26 cellular contexts compared by ENCODE assay signal in the genomic region with DNA sequence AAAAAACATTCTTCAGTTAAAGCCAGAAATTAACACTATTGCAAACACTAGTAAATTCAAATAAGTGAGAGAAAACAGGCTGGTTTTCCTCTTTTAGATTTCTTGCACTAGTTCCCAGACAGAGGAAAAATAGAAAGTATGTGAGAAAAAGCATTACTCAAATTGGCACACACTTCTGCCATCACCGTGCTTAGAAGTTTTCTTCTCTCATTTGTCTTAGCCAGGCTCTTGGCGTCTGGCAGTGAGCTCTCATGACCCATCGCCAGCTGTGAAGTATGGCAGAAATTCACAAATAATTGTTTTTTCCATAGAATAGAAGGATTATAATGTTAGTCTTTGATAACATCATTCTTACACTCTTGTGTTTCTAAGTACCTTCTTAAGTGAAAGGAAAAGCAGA.
"Had no signal": no experiment of that assay in that cellular context is flagged by ENCODE, and none has a peak within 500 bp of the region (broad histone marks: within the 10 kb centered on the region; RNA-seq: fewer than 3 reads in every experiment).

No MANE protein-coding gene starts in this region.

- H3K27ac Mint-ChIP-seq: activated CD4-positive, alpha-beta memory T cell treated with anti-CD3 and anti-CD28 coated beads, Interleukin-2, amount 10 ng/mL, durations not matched to agents 7 days and 5 days; activated CD4-positive, alpha-beta T cell treated with anti-CD3 and anti-CD28 coated beads, Interleukin-2, amount 10 ng/mL, durations not matched to agents 24 days and 14 days; activated naive CD4-positive, alpha-beta T cell treated with anti-CD3 and anti-CD28 coated beads for 36 hours; activated naive CD8-positive, alpha-beta T cell treated with anti-CD3 and anti-CD28 coated beads, Interleukin-2, amount 10 ng/mL, durations not matched to agents 7 days and 5 days; activated T-cell treated with anti-CD3 and anti-CD28 coated beads, Interleukin-2, amount 50 U/mL, for 72 hours; stimulated activated memory B cell treated with anti-CD40 and anti-IgM and Interleukin-4, amounts not matched to agents 10 μg/mL and 1 μg/mL and 100 μg/mL, for 72 hours; T-cell; T-helper 2 cell treated with Interferon-gamma antibody and Interleukin-4, amounts not matched to agents 5 μg/mL and 100 μg/mL, for 36 hours had no signal

- H3K27me3 ChIP-seq: colonic mucosa, esophagus squamous epithelium, hepatocyte, thyroid gland, upper lobe of right lung had no signal

- H3K36me3 Mint-ChIP-seq: activated naive CD8-positive, alpha-beta T cell treated with anti-CD3 and anti-CD28 coated beads, Interleukin-2, amount 10 ng/mL, durations not matched to agents 7 days and 5 days; brain; stimulated activated memory B cell treated with anti-CD40 and anti-IgM and Interleukin-4, amounts not matched to agents 10 μg/mL and 1 μg/mL and 100 μg/mL, for 72 hours; T-cell had no signal

- H3K27me3 Mint-ChIP-seq: activated CD4-positive, alpha-beta memory T cell treated with anti-CD3 and anti-CD28 coated beads, Interleukin-2, amount 10 ng/mL, durations not matched to agents 7 days and 5 days; activated CD4-positive, alpha-beta T cell treated with anti-CD3 and anti-CD28 coated beads, Interleukin-2, amount 10 ng/mL, durations not matched to agents 24 days and 14 days; activated naive CD8-positive, alpha-beta T cell treated with anti-CD3 and anti-CD28 coated beads, Interleukin-2, amount 10 ng/mL, durations not matched to agents 7 days and 5 days; brain; stimulated activated memory B cell treated with anti-CD40 and anti-IgM and Interleukin-4, amounts not matched to agents 10 μg/mL and 1 μg/mL and 100 μg/mL, for 72 hours; T-cell had no signal

- H3K4me3 ChIP-seq: colonic mucosa, esophagus squamous epithelium, hepatocyte, thyroid gland, upper lobe of right lung had no signal

- H3K9me3 Mint-ChIP-seq: activated CD4-positive, alpha-beta memory T cell treated with anti-CD3 and anti-CD28 coated beads, Interleukin-2, amount 10 ng/mL, durations not matched to agents 7 days and 5 days; activated CD4-positive, alpha-beta T cell treated with anti-CD3 and anti-CD28 coated beads, Interleukin-2, amount 10 ng/mL, durations not matched to agents 24 days and 14 days; activated naive CD4-positive, alpha-beta T cell treated with anti-CD3 and anti-CD28 coated beads for 36 hours; activated naive CD8-positive, alpha-beta T cell treated with anti-CD3 and anti-CD28 coated beads, Interleukin-2, amount 10 ng/mL, durations not matched to agents 7 days and 5 days; brain; stimulated activated memory B cell treated with anti-CD40 and anti-IgM and Interleukin-4, amounts not matched to agents 10 μg/mL and 1 μg/mL and 100 μg/mL, for 72 hours; T-helper 2 cell treated with Interferon-gamma antibody and Interleukin-4, amounts not matched to agents 5 μg/mL and 100 μg/mL, for 36 hours had no signal

- DNase-seq: activated CD4-positive, alpha-beta memory T cell treated with anti-CD3 and anti-CD28 coated beads, Interleukin-2, amount 10 ng/mL, durations not matched to agents 7 days and 5 days; activated CD4-positive, alpha-beta T cell treated with anti-CD3 and anti-CD28 coated beads, Interleukin-2, amount 10 ng/mL, durations not matched to agents 24 days and 14 days; activated effector memory CD4-positive, alpha-beta T cell treated with Interleukin-2 at 50 U/mL for 16 hours; activated naive CD4-positive, alpha-beta T cell treated with anti-CD3 and anti-CD28 coated beads for 36 hours; activated naive CD8-positive, alpha-beta T cell treated with anti-CD3 and anti-CD28 coated beads, Interleukin-2, amount 10 ng/mL, durations not matched to agents 7 days and 5 days; activated T-cell treated with anti-CD3 and anti-CD28 coated beads, Interleukin-2, amount 50 U/mL, for 72 hours; amygdala; central memory CD4-positive, alpha-beta T cell; colonic mucosa; esophagus squamous epithelium; foreskin melanocyte; glutamatergic neuron; left ventricle myocardium superior; mammary epithelial cell; nucleus accumbens; small intestine; stimulated activated CD4-positive, alpha-beta T cell treated with anti-CD3 and anti-CD28 coated beads, Interleukin-2, amount 100 ng/mL, for 24 hours; T-cell; thyroid gland; upper lobe of right lung had no signal

- H3K36me3 ChIP-seq: colonic mucosa, esophagus squamous epithelium, thyroid gland, upper lobe of right lung had no signal

- H3K4me1 Mint-ChIP-seq: activated CD4-positive, alpha-beta memory T cell treated with anti-CD3 and anti-CD28 coated beads, Interleukin-2, amount 10 ng/mL, durations not matched to agents 7 days and 5 days; activated CD4-positive, alpha-beta T cell treated with anti-CD3 and anti-CD28 coated beads, Interleukin-2, amount 10 ng/mL, durations not matched to agents 24 days and 14 days; activated naive CD8-positive, alpha-beta T cell treated with anti-CD3 and anti-CD28 coated beads, Interleukin-2, amount 10 ng/mL, durations not matched to agents 7 days and 5 days; stimulated activated memory B cell treated with anti-CD40 and anti-IgM and Interleukin-4, amounts not matched to agents 10 μg/mL and 1 μg/mL and 100 μg/mL, for 72 hours; T-cell had no signal

- H3K4me1 ChIP-seq: colonic mucosa, esophagus squamous epithelium, thyroid gland had no signal

- H3K27ac ChIP-seq: colonic mucosa, esophagus squamous epithelium, hepatocyte, thyroid gland, upper lobe of right lung, VCaP had no signal

- H3K9me3 ChIP-seq: colonic mucosa, esophagus squamous epithelium, thyroid gland, upper lobe of right lung had no signal

- ATAC-seq: activated CD4-positive, CD25-positive, alpha-beta regulatory T cell treated with anti-CD3 and anti-CD28 coated beads, Interleukin-2, amount 50 U/mL, for 24 hours; activated T-cell treated with anti-CD3 and anti-CD28 coated beads, Interleukin-2, amount 50 U/mL, for 72 hours; stimulated activated memory B cell treated with anti-CD40 and anti-IgM and Interleukin-4, amounts not matched to agents 10 μg/mL and 1 μg/mL and 100 μg/mL, for 72 hours; T-cell; upper lobe of right lung had no signal

- H3K4me3 Mint-ChIP-seq: activated CD4-positive, alpha-beta memory T cell treated with anti-CD3 and anti-CD28 coated beads, Interleukin-2, amount 10 ng/mL, durations not matched to agents 7 days and 5 days; activated CD4-positive, alpha-beta T cell treated with anti-CD3 and anti-CD28 coated beads, Interleukin-2, amount 10 ng/mL, durations not matched to agents 24 days and 14 days; activated naive CD4-positive, alpha-beta T cell treated with anti-CD3 and anti-CD28 coated beads for 36 hours; activated naive CD8-positive, alpha-beta T cell treated with anti-CD3 and anti-CD28 coated beads, Interleukin-2, amount 10 ng/mL, durations not matched to agents 7 days and 5 days; activated T-cell treated with anti-CD3 and anti-CD28 coated beads, Interleukin-2, amount 50 U/mL, for 72 hours; stimulated activated memory B cell treated with anti-CD40 and anti-IgM and Interleukin-4, amounts not matched to agents 10 μg/mL and 1 μg/mL and 100 μg/mL, for 72 hours; T-cell; T-helper 2 cell treated with Interferon-gamma antibody and Interleukin-4, amounts not matched to agents 5 μg/mL and 100 μg/mL, for 36 hours had no signal
